9 cellular contexts compared by ENCODE assay signal in the genomic region with DNA sequence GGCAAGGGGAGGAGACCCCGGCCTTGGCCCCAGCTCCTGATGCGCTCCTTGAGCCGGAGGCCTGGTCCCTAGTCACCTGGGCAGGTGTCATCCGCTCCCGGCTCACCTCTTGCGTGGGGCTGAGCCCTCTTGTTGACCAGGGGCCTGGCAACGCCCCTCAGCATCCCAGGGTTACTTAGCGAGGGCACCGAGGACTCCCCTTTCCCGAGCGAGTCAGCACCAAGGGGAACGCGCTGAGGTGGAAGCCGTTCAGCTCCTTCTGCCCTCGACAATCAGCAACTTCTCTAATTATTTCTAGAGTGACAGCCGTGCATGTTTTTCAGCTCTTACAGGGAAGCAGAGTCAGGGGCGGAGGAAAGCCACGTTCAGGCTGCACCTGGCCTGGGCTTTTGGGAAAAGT. TPM values are rescaled to one million over a fixed set of nuclear protein-coding genes. Genes with fewer than 3 reads are reported as not detected.
A peak's percentile ranks its signal among the peaks of the same experiment; 100 is the strongest.
DNase-seq lines count a peak whose midpoint lies in the region; ATAC-seq, FAIRE-seq and TF ChIP-seq lines count a peak whose summit lies in the region.
"Had no signal": no experiment of that assay in that cellular context is flagged by ENCODE, and none has a peak within 500 bp of the region (broad histone marks: within the 10 kb centered on the region; RNA-seq: fewer than 3 reads in every experiment).

No MANE protein-coding gene starts in this region.

- H3K27ac Mint-ChIP-seq in WTC11, result no peak overlapping the region

- 62% methylated on average over 12 of the region's 18 CpGs for WGBS in SK-N-SH (ENCODE audit: low lambda C conversion rate)

- peaks cover 0 to 8% of the 10 kb centered on the region in 2 experiments; a peak in 1 of 4 replicates for H3K4me1 ChIP-seq in SK-N-SH (ENCODE audit: control insufficient read depth in 1 of 2, insufficient read depth in 2 of 2, low read depth in 1 of 2, low read length in 1 of 2)
- peaks cover 17% of the 10 kb centered on the region for H3K4me1 ChIP-seq in iPS-15b (ENCODE audit: control insufficient read depth, insufficient read depth, low read length)
- H3K4me1 ChIP-seq in stomach smooth muscle (ENCODE audit: control insufficient read depth, insufficient read depth, low read length), result peaks cover 25% of the 10 kb centered on the region

- POLR2A ChIA-PET in SK-N-SH (lab: Yijun Ruan, JAX), result no interaction called here
- POLR2A ChIA-PET in WTC11 (lab: Charles Lee), result interaction anchor here (0.9 kb wide), 1 partner anchor 288 kb away, joined by 3 read pairs; no protein-coding TSS in a partner anchor

- H3K9me3 ChIP-seq in SK-N-SH (no peaks in the 10 kb centered on the region), iPS-15b (ENCODE audit: control insufficient read depth, insufficient read depth, low read length) (no peaks in the 10 kb centered on the region), stomach smooth muscle (ENCODE audit: control insufficient read depth in 2 of 2, low read length in 2 of 2) (no peaks in the 10 kb centered on the region)

- in situ Hi-C loops in KBM-7 (cut with MboI; ENCODE audit: low pct_unique_long_range_greater_than_20kb, low sequenced_read_pairs), result loop anchor here (25.0 kb wide), 1 partner anchor 306 kb away; no protein-coding TSS in a partner anchor

- H3K4me3 Mint-ChIP-seq in WTC11, result peak overlapping the region; percentile 63

- H3K4me2 ChIP-seq in SK-N-SH, result peak overlapping the region; percentile 91

- no peaks in the 10 kb centered on the region for H3K79me2 ChIP-seq in SK-N-SH (ENCODE audit: insufficient read depth)

- H3K4me3 ChIP-seq in SK-N-SH (ENCODE audit: low read depth in 2 of 2, low read length in 1 of 2) (peak overlapping the region; percentile 64), iPS-15b (ENCODE audit: low read depth, low read length) (peak overlapping the region; percentile 52), stomach smooth muscle (ENCODE audit: low read length in 2 of 2) (peak overlapping the region; percentile 80 to 83)

- no peaks in the 10 kb centered on the region for H4K20me1 ChIP-seq in SK-N-SH (ENCODE audit: insufficient read depth)

- CTCF ChIA-PET in SK-N-SH (lab: Yijun Ruan, JAX), result interaction anchor here (0.9 to 9.6 kb wide), 6 partner anchors 25 to 343 kb away, joined by 3 to 293 read pairs (median 3); no protein-coding TSS in a partner anchor
- CTCF ChIA-PET in WTC11 (lab: Charles Lee), result interaction anchor here (0.6 to 5.8 kb wide), 5 partner anchors 31 to 410 kb away, joined by 3 to 97 read pairs (median 7); no protein-coding TSS in a partner anchor

- ATAC-seq in SK-N-SH treated with all-trans-retinoic acid at 6 μM for 48 hours, result no peak
- ATAC-seq in WTC11, result 0 out of 2 replicates have a peak, but pooled peaks have one; percentile 2

- H3K36me3 Mint-ChIP-seq in WTC11, result no peaks in the 10 kb centered on the region

- H3K27me3 Mint-ChIP-seq in WTC11 (ENCODE audit: low read depth), result peaks cover 34% of the 10 kb centered on the region

- TF ChIP-seq CTCF in SK-N-SH (IDR thresholded peaks at IDR 0.05) (no peak), WTC11 (IDR thresholded peaks at IDR 0.05) (no peak)

- peak overlapping the region; percentile 51; the same call in 1 of the 2 replicates for H3K9ac ChIP-seq in SK-N-SH
- H3K9ac ChIP-seq in iPS-15b (ENCODE audit: low read depth, low read length), result no peak overlapping the region
- peak overlapping the region; percentile 71 to 75 for H3K9ac ChIP-seq in stomach smooth muscle (ENCODE audit: low read length in 2 of 2)

- H3K36me3 ChIP-seq in SK-N-SH (replicated peaks in 1 of 2; ENCODE audit: control insufficient read depth in 1 of 2, insufficient read depth in 2 of 2, low read length in 1 of 2) (no peaks in the 10 kb centered on the region), iPS-15b (ENCODE audit: control insufficient read depth, insufficient read depth, low read length) (no peaks in the 10 kb centered on the region), stomach smooth muscle (ENCODE audit: control insufficient read depth in 2 of 2, insufficient read depth in 2 of 2, low read length in 2 of 2) (no peaks in the 10 kb centered on the region)

- H3K4me1 Mint-ChIP-seq in WTC11, result peaks cover 38% of the 10 kb centered on the region

- H3F3A ChIP-seq in SK-N-SH (replicated peaks; ENCODE audit: insufficient read depth), result no peaks in the 10 kb centered on the region

- FAIRE-seq in HTR-8/SVneo (lab: Jason Lieb, UNC), result no peak

- peak overlapping the region; percentile 81; the same call in 1 of the 2 replicates for H2AFZ ChIP-seq in SK-N-SH (ENCODE audit: low read depth)

- no peak overlapping the region for H3K27ac ChIP-seq in SK-N-SH (ENCODE audit: low read depth in 2 of 2, low read length in 1 of 2)
- no peak overlapping the region for H3K27ac ChIP-seq in stomach smooth muscle (ENCODE audit: low read length)

- no peak for TF ChIP-seq EP300 in SK-N-SH (IDR thresholded peaks at IDR 0.05; ENCODE audit: borderline replicate concordance in 1 of 2, low read depth in 1 of 2, low read length in 1 of 2)

- TF ChIP-seq RAD21 in SK-N-SH (IDR thresholded peaks at IDR 0.05; ENCODE audit: low read length), result no peak

- DNase-seq in SK-N-SH (no peak), WTC11 (ENCODE audit: low spot score) (peak; percentile 22), KBM-7 (no peak), HTR-8/SVneo (ENCODE audit: insufficient read length, low spot score) (no peak), SIG-M5 (lab: John Stamatoyannopoulos, UW) (no peak)
- DNase-seq: DND-41 had no signal

- H3K9me3 Mint-ChIP-seq in WTC11, result peaks cover 4% of the 10 kb centered on the region; the same call in 1 of the 2 replicates

- no peaks in the 10 kb centered on the region for H3K27me3 ChIP-seq in SK-N-SH (ENCODE audit: insufficient read depth)
- H3K27me3 ChIP-seq in iPS-15b (ENCODE audit: control insufficient read depth, insufficient read depth, low read length), result peaks cover 13% of the 10 kb centered on the region
- no peaks in the 10 kb centered on the region for H3K27me3 ChIP-seq in stomach smooth muscle (ENCODE audit: control insufficient read depth in 1 of 2, insufficient read depth in 2 of 2, low read length in 2 of 2)

- no peaks in the 10 kb centered on the region for H3K9me2 ChIP-seq in SK-N-SH

TF ChIP-seq in SK-N-SH, 30 proteins besides CTCF, POLR2A, EP300 and RAD21 (continues in another document):
- TF ChIP-seq FOXM1 (IDR thresholded peaks at IDR 0.05; ENCODE audit: low read depth), result no peak
- TF ChIP-seq, protein P1, sequence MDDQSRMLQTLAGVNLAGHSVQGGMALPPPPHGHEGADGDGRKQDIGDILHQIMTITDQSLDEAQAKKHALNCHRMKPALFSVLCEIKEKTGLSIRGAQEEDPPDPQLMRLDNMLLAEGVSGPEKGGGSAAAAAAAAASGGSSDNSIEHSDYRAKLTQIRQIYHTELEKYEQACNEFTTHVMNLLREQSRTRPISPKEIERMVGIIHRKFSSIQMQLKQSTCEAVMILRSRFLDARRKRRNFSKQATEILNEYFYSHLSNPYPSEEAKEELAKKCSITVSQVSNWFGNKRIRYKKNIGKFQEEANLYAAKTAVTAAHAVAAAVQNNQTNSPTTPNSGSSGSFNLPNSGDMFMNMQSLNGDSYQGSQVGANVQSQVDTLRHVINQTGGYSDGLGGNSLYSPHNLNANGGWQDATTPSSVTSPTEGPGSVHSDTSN (IDR thresholded peaks at IDR 0.05), result no peak
- no peak for TF ChIP-seq SMC3 (IDR thresholded peaks at IDR 0.05; ENCODE audit: low read depth, low read length)
- TF ChIP-seq POLR2AphosphoS5 (IDR thresholded peaks at IDR 0.05; ENCODE audit: low read depth, low read length), result no peak
- no peak for TF ChIP-seq TAF1 (IDR thresholded peaks at IDR 0.05; ENCODE audit: borderline replicate concordance, low read depth, low read length)

TF ChIP-seq in SK-N-SH treated with all-trans-retinoic acid at 6 μM for 48 hours, 23 proteins besides CTCF, POLR2A, EP300 and RAD21:
- TF ChIP-seq, protein P2, sequence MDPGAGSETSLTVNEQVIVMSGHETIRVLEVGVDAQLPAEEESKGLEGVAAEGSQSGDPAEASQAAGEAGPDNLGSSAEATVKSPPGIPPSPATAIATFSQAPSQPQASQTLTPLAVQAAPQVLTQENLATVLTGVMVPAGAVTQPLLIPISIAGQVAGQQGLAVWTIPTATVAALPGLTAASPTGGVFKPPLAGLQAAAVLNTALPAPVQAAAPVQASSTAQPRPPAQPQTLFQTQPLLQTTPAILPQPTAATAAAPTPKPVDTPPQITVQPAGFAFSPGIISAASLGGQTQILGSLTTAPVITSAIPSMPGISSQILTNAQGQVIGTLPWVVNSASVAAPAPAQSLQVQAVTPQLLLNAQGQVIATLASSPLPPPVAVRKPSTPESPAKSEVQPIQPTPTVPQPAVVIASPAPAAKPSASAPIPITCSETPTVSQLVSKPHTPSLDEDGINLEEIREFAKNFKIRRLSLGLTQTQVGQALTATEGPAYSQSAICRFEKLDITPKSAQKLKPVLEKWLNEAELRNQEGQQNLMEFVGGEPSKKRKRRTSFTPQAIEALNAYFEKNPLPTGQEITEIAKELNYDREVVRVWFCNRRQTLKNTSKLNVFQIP (CRISPR knock-in tag; IDR thresholded peaks at IDR 0.05; ENCODE audit: borderline replicate concordance, low read depth), result no peak
- TF ChIP-seq ISL1 (CRISPR knock-in tag; IDR thresholded peaks at IDR 0.05), result no peak
- no peak for TF ChIP-seq ZNF70 (CRISPR knock-in tag; IDR thresholded peaks at IDR 0.05)
- no peak for TF ChIP-seq SNAI2 (CRISPR knock-in tag; IDR thresholded peaks at IDR 0.05)
- TF ChIP-seq TOX (CRISPR knock-in tag; IDR thresholded peaks at IDR 0.05; ENCODE audit: borderline replicate concordance), result no peak
TF ChIP-seq in SK-N-SH treated with all-trans-retinoic acid at 6 μM for 48 hours: peak in this region for 0.

TF ChIP-seq in WTC11, 78 proteins besides CTCF, POLR2A, EP300 and RAD21 (continues in another document):
- TF ChIP-seq ZNF671 (CRISPR knock-in tag; IDR thresholded peaks at IDR 0.05) (no peak), FOXP1 (CRISPR knock-in tag; IDR thresholded peaks at IDR 0.05; ENCODE audit: borderline replicate concordance) (no peak), RELA (CRISPR knock-in tag; IDR thresholded peaks at IDR 0.05; ENCODE audit: borderline replicate concordance) (no peak)
- TF ChIP-seq, protein P3, sequence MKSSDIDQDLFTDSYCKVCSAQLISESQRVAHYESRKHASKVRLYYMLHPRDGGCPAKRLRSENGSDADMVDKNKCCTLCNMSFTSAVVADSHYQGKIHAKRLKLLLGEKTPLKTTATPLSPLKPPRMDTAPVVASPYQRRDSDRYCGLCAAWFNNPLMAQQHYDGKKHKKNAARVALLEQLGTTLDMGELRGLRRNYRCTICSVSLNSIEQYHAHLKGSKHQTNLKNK (CRISPR knock-in tag; IDR thresholded peaks at IDR 0.05), result no peak

RNA-seq across cellular contexts. Expression of a gene that starts 0.5 kb away (rescaled TPM):
- polyA plus RNA-seq in SK-N-SH (2012; rRNA removed), result 1.4 and 2.5 TPM in 2 replicates
- 1.1 and 2.0 TPM in 2 replicates for polyA plus RNA-seq in SK-N-SH (2012; cell fraction: cytosol; rRNA removed)
- 4.1 and 4.3 TPM in 2 replicates for polyA plus RNA-seq in SK-N-SH (2012; cell fraction: nucleus; rRNA removed)
- total RNA-seq in WTC11 (2021), result 2.0 to 2.3 TPM (median 2.3 TPM) in 3 replicates
